ENCODE assay signal across 9 cellular contexts in genomic region chr3:167350245-167350862, GRCh38. TPM values are rescaled to one million over a fixed set of nuclear protein-coding genes. Genes with fewer than 3 reads are reported as not detected.
DNase-seq lines count a peak whose midpoint lies in the region; ATAC-seq and FAIRE-seq lines count a peak whose summit lies in the region.
"Had no signal": no experiment of that assay in that cellular context is flagged by ENCODE, and none has a peak within 500 bp of the region (broad histone marks: within the 10 kb centered on the region; RNA-seq: fewer than 3 reads in every experiment).

No MANE protein-coding gene starts in this region.

- no peaks in the 10 kb centered on the region for H3K36me3 ChIP-seq in SK-N-MC (ENCODE audit: insufficient read depth, low read length)

- intact Hi-C loops in activated CD4-positive, alpha-beta T cell treated with anti-CD3 and anti-CD28 coated beads for 36 hours (cut with DNase I, micrococcal nuclease), result loop anchor here in 1 of 2 experiments (2.0 to 10.0 kb wide), 3 partner anchors 516 to 1496 kb away; no protein-coding TSS in a partner anchor

- POLR2A ChIA-PET in activated CD4-positive, alpha-beta T cell treated with anti-CD3 and anti-CD28 coated beads for 36 hours (lab: Charles Lee), result no interaction called here

- H3K27me3 Mint-ChIP-seq in activated CD4-positive, alpha-beta T cell treated with anti-CD3 and anti-CD28 coated beads for 36 hours, result peaks cover 5% of the 10 kb centered on the region

- H3K4me1 Mint-ChIP-seq in activated CD4-positive, alpha-beta T cell treated with anti-CD3 and anti-CD28 coated beads for 36 hours, result no peaks in the 10 kb centered on the region

- H3K9ac ChIP-seq in SK-N-MC (ENCODE audit: insufficient read length), result no peak overlapping the region

- H3K27ac Mint-ChIP-seq in activated CD4-positive, alpha-beta T cell treated with anti-CD3 and anti-CD28 coated beads for 36 hours, result no peak overlapping the region
- H3K27ac Mint-ChIP-seq: stimulated activated naive CD8-positive, alpha-beta T cell treated with anti-CD3 and anti-CD28 coated beads, Interleukin-15, Interleukin-2, amounts not matched to agents 100 ng/mL and 50 ng/mL, for 24 hours had no signal

- ATAC-seq in HG03159 (IDR thresholded peaks at IDR 0.05; ENCODE audit: unreplicated experiment) (no peak), esophagus mucosa (no peak)
- no peak for ATAC-seq in activated CD4-positive, alpha-beta T cell treated with anti-CD3 and anti-CD28 coated beads for 36 hours

- no peaks in the 10 kb centered on the region for H3K9me3 Mint-ChIP-seq in activated CD4-positive, alpha-beta T cell treated with anti-CD3 and anti-CD28 coated beads for 36 hours (ENCODE audit: low read depth)
- H3K9me3 Mint-ChIP-seq: stimulated activated naive CD8-positive, alpha-beta T cell treated with anti-CD3 and anti-CD28 coated beads, Interleukin-15, Interleukin-2, amounts not matched to agents 100 ng/mL and 50 ng/mL, for 24 hours had no signal

- no peaks in the 10 kb centered on the region for H3K36me3 Mint-ChIP-seq in activated CD4-positive, alpha-beta T cell treated with anti-CD3 and anti-CD28 coated beads for 36 hours (ENCODE audit: low read depth)

- no peak overlapping the region for H3K4me3 ChIP-seq in SK-N-MC

- H3K27ac ChIP-seq in SK-N-MC, result no peak overlapping the region

- FAIRE-seq in islet of Langerhans (lab: Jason Lieb, UNC), result peak; percentile 98

- no peaks in the 10 kb centered on the region; the same call in 1 of the 2 replicates for H3K9me3 ChIP-seq in SK-N-MC (ENCODE audit: low read depth, low read length)

- DNase-seq in DMS114 treated with DMSO at 0.1 percent for 48 hours (lab: John Stamatoyannopoulos, UW; ENCODE audit: unreplicated experiment), result peak; percentile 32
- peak; percentile 26 for DNase-seq in HS-5 (ENCODE audit: low read depth)
- peak; percentile 78 for DNase-seq in SK-N-MC (ENCODE audit: low read depth, low spot score)
- DNase-seq in activated CD4-positive, alpha-beta T cell treated with anti-CD3 and anti-CD28 coated beads, Interleukin-2, amount 50 U/mL, for 1 hour, result no peak
- no peak for DNase-seq in activated CD4-positive, alpha-beta T cell treated with anti-CD3 and anti-CD28 coated beads for 36 hours

- CTCF ChIA-PET in activated CD4-positive, alpha-beta T cell treated with anti-CD3 and anti-CD28 coated beads for 36 hours (lab: Charles Lee), result no interaction called here

- no peak overlapping the region for H3K4me3 Mint-ChIP-seq in activated CD4-positive, alpha-beta T cell treated with anti-CD3 and anti-CD28 coated beads for 36 hours
- H3K4me3 Mint-ChIP-seq: stimulated activated naive CD8-positive, alpha-beta T cell treated with anti-CD3 and anti-CD28 coated beads, Interleukin-15, Interleukin-2, amounts not matched to agents 100 ng/mL and 50 ng/mL, for 24 hours had no signal

RNA-seq across cellular contexts. Expression of gene ZBBX, which starts 29.7 kb away (rescaled TPM):
- total RNA-seq in activated CD4-positive, alpha-beta T cell treated with anti-CD3 and anti-CD28 coated beads for 36 hours, result not detected
- total RNA-seq in esophagus mucosa, result 0.04 TPM

Comparison
In these comparisons a context has a peak if more than half of its experiments do, and no peak if none do; other contexts are left out.
1. DNase-seq: peak in DMS114 treated with DMSO at 0.1 percent for 48 hours (single experiment), HS-5 (single experiment) and SK-N-MC (single experiment); none in activated CD4-positive, alpha-beta T cell treated with anti-CD3 and anti-CD28 coated beads, Interleukin-2, amount 50 U/mL, for 1 hour (single experiment) and activated CD4-positive, alpha-beta T cell treated with anti-CD3 and anti-CD28 coated beads for 36 hours (single experiment).